ENCODE assay signal across 21 cellular contexts in genomic region chr2:81703831-81704230, GRCh38.
DNase-seq lines count a peak whose midpoint lies in the region; ATAC-seq and TF ChIP-seq lines count a peak whose summit lies in the region.
"Had no signal": no experiment of that assay in that cellular context is flagged by ENCODE, and none has a peak within 500 bp of the region (broad histone marks: within the 10 kb centered on the region; RNA-seq: fewer than 3 reads in every experiment).

No MANE protein-coding gene starts in this region.

- H3K9me3 ChIP-seq in OCI-LY3 (ENCODE audit: insufficient read depth, low read length) (no peaks in the 10 kb centered on the region), endodermal cell (ENCODE audit: control insufficient read depth, low read length) (no peaks in the 10 kb centered on the region), stomach (no peaks in the 10 kb centered on the region)
- H3K9me3 ChIP-seq: BE2C; BLaER1 treated with 17β-estradiol and CSF1 and Interleukin-3, amounts not matched to agents 10 nM and 100 nM; HAP-1 had no signal

- H3K27me3 Mint-ChIP-seq in endodermal cell (ENCODE audit: insufficient read depth): no peaks in the 10 kb centered on the region
- H3K27me3 Mint-ChIP-seq: CD4-positive, alpha-beta T cell; CD8-positive, alpha-beta memory T cell had no signal

- H3K4me3 ChIP-seq in OCI-LY3 (ENCODE audit: low read length): peak overlapping the region; percentile 50
- H3K4me3 ChIP-seq in endodermal cell (ENCODE audit: low read length): no peak overlapping the region
- H3K4me3 ChIP-seq in stomach: no peak overlapping the region
- H3K4me3 ChIP-seq: A549; BLaER1 treated with 17β-estradiol and CSF1 and Interleukin-3, amounts not matched to agents 10 nM and 100 nM; GM23338; HAP-1 had no signal

- H3K79me2 ChIP-seq in OCI-LY3 (ENCODE audit: low read length): no peaks in the 10 kb centered on the region

- TF ChIP-seq EP300 in stomach (IDR thresholded peaks at IDR 0.05): no peak

- H3K36me3 Mint-ChIP-seq in endodermal cell (ENCODE audit: low read depth): no peaks in the 10 kb centered on the region
- H3K36me3 Mint-ChIP-seq: CD14-positive monocyte; CD8-positive, alpha-beta memory T cell had no signal

- H3K27ac ChIP-seq in OCI-LY3 (ENCODE audit: low read length) (no peak overlapping the region), endodermal cell (ENCODE audit: low read depth, low read length) (no peak overlapping the region), stomach (no peak overlapping the region)
- H3K27ac ChIP-seq: A549; BLaER1 treated with 17β-estradiol and CSF1 and Interleukin-3, amounts not matched to agents 10 nM and 100 nM had no signal

- no peak for TF ChIP-seq POLR2A in stomach (IDR thresholded peaks at IDR 0.05)

- H3K4me1 ChIP-seq in OCI-LY3 (ENCODE audit: low read length) (peaks cover 27% of the 10 kb centered on the region), endodermal cell (ENCODE audit: control insufficient read depth, insufficient read depth, low read length) (no peaks in the 10 kb centered on the region), stomach (no peaks in the 10 kb centered on the region)
- H3K4me1 ChIP-seq: A549; BE2C; BLaER1 treated with 17β-estradiol and CSF1 and Interleukin-3, amounts not matched to agents 10 nM and 100 nM; HAP-1 had no signal

- H3K9me3 Mint-ChIP-seq in endodermal cell: no peaks in the 10 kb centered on the region
- H3K9me3 Mint-ChIP-seq: GM23338 had no signal

- peaks cover 13% of the 10 kb centered on the region for H3K4me1 Mint-ChIP-seq in endodermal cell
- H3K4me1 Mint-ChIP-seq: CD14-positive monocyte; CD8-positive, alpha-beta memory T cell; GM23338 had no signal

- TF ChIP-seq CTCF in OCI-LY3 (IDR thresholded peaks at IDR 0.05; ENCODE audit: low read depth, low read length): no peak
- no peak for TF ChIP-seq CTCF in endodermal cell (conservative IDR thresholded peaks at IDR 0.05)
- TF ChIP-seq CTCF in stomach (IDR thresholded peaks at IDR 0.05): no peak

- H3K9ac ChIP-seq in OCI-LY3 (ENCODE audit: low read length): no peak overlapping the region
- H3K9ac ChIP-seq in endodermal cell (ENCODE audit: extremely low read depth, low read length, poor library complexity, severe bottlenecking): no peak overlapping the region
- H3K9ac ChIP-seq: BLaER1 treated with 17β-estradiol and CSF1 and Interleukin-3, amounts not matched to agents 10 nM and 100 nM had no signal

- WGBS in endodermal cell (ENCODE audit: insufficient coverage in 1 of 2, insufficient read length in 1 of 2), 2 experiments: 85 to 93% methylated on average over 1 to 2 of the region's 2 CpGs
- WGBS in stomach, 5 donors: 74 to 95% (median 86%) methylated on average over 2 of the region's 2 CpGs

- peak overlapping the region; percentile 68 for H3K4me2 ChIP-seq in OCI-LY3 (ENCODE audit: low read length)
- H3K4me2 ChIP-seq: A549; BLaER1 treated with 17β-estradiol and CSF1 and Interleukin-3, amounts not matched to agents 10 nM and 100 nM; GM23338 had no signal

- H3K27ac Mint-ChIP-seq in endodermal cell: peak overlapping the region; percentile 3
- H3K27ac Mint-ChIP-seq: CD14-positive monocyte; CD4-positive, alpha-beta T cell; CD8-positive, alpha-beta memory T cell; GM23338; HFFc6 had no signal

- H2AFZ ChIP-seq in OCI-LY3 (ENCODE audit: low read depth, low read length): no peak overlapping the region
- H2AFZ ChIP-seq: GM23338 had no signal

- H3K27me3 ChIP-seq in OCI-LY3 (ENCODE audit: low read depth, low read length): no peaks in the 10 kb centered on the region
- no peaks in the 10 kb centered on the region for H3K27me3 ChIP-seq in endodermal cell (ENCODE audit: control insufficient read depth, insufficient read depth, low read length, poor library complexity, severe bottlenecking)
- H3K27me3 ChIP-seq in stomach: no peaks in the 10 kb centered on the region
- H3K27me3 ChIP-seq: BE2C; BLaER1 treated with 17β-estradiol and CSF1 and Interleukin-3, amounts not matched to agents 10 nM and 100 nM had no signal

- intact Hi-C loops in stomach (cut with DNase I; ENCODE audit: low total_unique reads): no loop called here

- DNase-seq in endodermal cell (no peak), kidney tubule cell (ENCODE audit: low spot score) (peak; percentile 4), COR-L47 (lab: John Stamatoyannopoulos, UW) (no peak), activated T-cell treated with anti-CD3 and anti-CD28 coated beads for 4 hours (no peak), stomach (no peak)
- DNase-seq: 8988T; ACHN; AML-193; BE2C; Calu3; CD4-positive, alpha-beta T cell; CD8-positive, alpha-beta memory T cell; DMS79 treated with DMSO at 0.1 percent for 48 hours; HFFc6 had no signal

- H3K36me3 ChIP-seq in OCI-LY3 (replicated peaks; ENCODE audit: low read depth, low read length) (no peaks in the 10 kb centered on the region), endodermal cell (ENCODE audit: control insufficient read depth, insufficient read depth, low read length) (no peaks in the 10 kb centered on the region), stomach (no peaks in the 10 kb centered on the region)
- H3K36me3 ChIP-seq: BE2C; BLaER1 treated with 17β-estradiol and CSF1 and Interleukin-3, amounts not matched to agents 10 nM and 100 nM; HAP-1 had no signal

- H4K20me1 ChIP-seq in OCI-LY3 (ENCODE audit: insufficient read depth, low read length): no peaks in the 10 kb centered on the region
- H4K20me1 ChIP-seq: BLaER1 treated with 17β-estradiol and CSF1 and Interleukin-3, amounts not matched to agents 10 nM and 100 nM had no signal

- no peak overlapping the region for H3K4me3 Mint-ChIP-seq in endodermal cell
- H3K4me3 Mint-ChIP-seq: CD14-positive monocyte; CD4-positive, alpha-beta T cell; CD8-positive, alpha-beta memory T cell; GM23338; HFFc6 had no signal

- ATAC-seq in HG02885 (IDR thresholded peaks at IDR 0.05; ENCODE audit: poor library complexity, unreplicated experiment): no peak
- ATAC-seq: A549, GM23338 had no signal
